ENCODE assay signal across 8 cellular contexts in genomic region chr19:52140077-52140710, GRCh38. TPM values are rescaled to one million over a fixed set of nuclear protein-coding genes. Genes with fewer than 3 reads are reported as not detected.
DNase-seq lines count a peak whose midpoint lies in the region; ATAC-seq, FAIRE-seq and TF ChIP-seq lines count a peak whose summit lies in the region.

No MANE protein-coding gene starts in this region.

- H3K27ac ChIP-seq in HepG2 (ENCODE audit: extremely low read length, insufficient read depth, low read length), result peak overlapping the region; percentile 71
- peak overlapping the region; percentile 94 to 100 (median 96) for H3K27ac ChIP-seq in transverse colon

- H3K4me3 ChIP-seq in HepG2 (replicated peaks in 1 of 3; ENCODE audit: insufficient read depth in 1 of 3, low read depth in 2 of 3, low read length in 3 of 3) (peak overlapping the region; percentile 45 to 93 (median 66)), transverse colon (peak overlapping the region in 2 of 4 donors; percentile 52 to 79)

- CTCF ChIA-PET in HepG2 (lab: Yijun Ruan, JAX; ENCODE audit: low intra/inter-chr PET ratio, low total read pairs), result interaction anchor here (1.8 kb wide), 1 partner anchor 97 kb away, joined by 17 read pairs; no protein-coding TSS in a partner anchor

- H3K9ac ChIP-seq in HepG2 (ENCODE audit: insufficient read depth, low read depth, low read length), result peak overlapping the region; percentile 60

- no peak for TF ChIP-seq CTCF in HepG2 (CRISPR knock-in tag; IDR thresholded peaks at IDR 0.05)
- no peak for TF ChIP-seq CTCF in transverse colon (IDR thresholded peaks at IDR 0.05)

- H3K27ac Mint-ChIP-seq in activated T-helper 17 cell treated with anti-CD3 and anti-CD28 coated beads, Interleukin-2, amount 50 U/mL, for 72 hours, result peak overlapping the region; percentile 94

- peaks cover 21% of the 10 kb centered on the region for H3K4me1 Mint-ChIP-seq in activated T-cell treated with anti-CD3 and anti-CD28 coated beads, Interleukin-2, amount 50 U/mL, for 4 hours (ENCODE audit: low read depth)
- H3K4me1 Mint-ChIP-seq in activated T-helper 17 cell treated with anti-CD3 and anti-CD28 coated beads, Interleukin-2, amount 50 U/mL, for 72 hours, result peaks cover 17% of the 10 kb centered on the region

- no peaks in the 10 kb centered on the region for H4K20me1 ChIP-seq in HepG2 (ENCODE audit: insufficient read depth, low read length)

- H3K9me3 ChIP-seq in HepG2 (ENCODE audit: low read length) (peaks cover 46% of the 10 kb centered on the region), transverse colon (no peaks in the 10 kb centered on the region)

- peaks cover 25% of the 10 kb centered on the region for H3K4me1 ChIP-seq in HepG2 (ENCODE audit: insufficient read depth, low read length)
- H3K4me1 ChIP-seq in transverse colon, result peaks cover 0 to 17% (median 14%) of the 10 kb centered on the region in 4 donors

- POLR2A ChIA-PET in HepG2 (lab: Yijun Ruan, JAX), result interaction anchor here (1.5 to 3.9 kb wide), 2 partner anchors 32 to 49 kb away, joined by 8 to 23 read pairs; partner anchors contain the start of genes PPP2R1A and ZNF836

- DNase-seq in activated T-cell treated with anti-CD3 and anti-CD28 coated beads, Interleukin-2, amount 50 U/mL, for 4 hours, result no peak
- DNase-seq in activated T-cell treated with anti-CD3 and anti-CD28 coated beads for 4 hours (no peak), HepG2 (ENCODE audit: low spot score) (peak; percentile 54), transverse colon (no peak), SIG-M5 (lab: John Stamatoyannopoulos, UW) (no peak)
- DNase-seq in stimulated activated CD4-positive, alpha-beta T cell treated with anti-CD3 and anti-CD28 coated beads, Interleukin-15, amount 100 ng/mL, for 24 hours, result no peak

- H2AFZ ChIP-seq in HepG2 (ENCODE audit: low read length), result peak overlapping the region; percentile 95

- 0 out of 4 replicates have a peak, but pooled peaks of 1 of the 2 experiments have one; percentile 14 for TF ChIP-seq POLR2A in HepG2 (IDR thresholded peaks at IDR 0.05; ENCODE audit: insufficient read depth in 1 of 2, low read depth in 2 of 2, low read length in 2 of 2)
- TF ChIP-seq POLR2A in transverse colon (IDR thresholded peaks at IDR 0.05), result no peak

- H3K4me2 ChIP-seq in HepG2 (ENCODE audit: low read depth, low read length), result peak overlapping the region; percentile 97

- no peak for TF ChIP-seq EP300 in HepG2 (IDR thresholded peaks at IDR 0.05; ENCODE audit: low read depth in 2 of 2, low read length in 2 of 2)
- no peak for TF ChIP-seq EP300 in HepG2 (CRISPR knock-in tag; IDR thresholded peaks at IDR 0.05; ENCODE audit: borderline replicate concordance)
- no peak for TF ChIP-seq EP300 in transverse colon (IDR thresholded peaks at IDR 0.05; ENCODE audit: low read depth)

- peak overlapping the region; percentile 94 for H3K4me3 Mint-ChIP-seq in activated T-cell treated with anti-CD3 and anti-CD28 coated beads, Interleukin-2, amount 50 U/mL, for 4 hours
- H3K4me3 Mint-ChIP-seq in activated T-helper 17 cell treated with anti-CD3 and anti-CD28 coated beads, Interleukin-2, amount 50 U/mL, for 72 hours, result peak overlapping the region; percentile 99

- FAIRE-seq in HepG2 (lab: Jason Lieb, UNC), result peak; percentile 46

- under 1% methylated on average over 13 of the region's 18 CpGs for WGBS in HepG2 (ENCODE audit: low lambda C conversion rate)
- 14 to 15% methylated on average over 15 to 18 of the region's 18 CpGs for WGBS in transverse colon (ENCODE audit: low coverage in 1 of 2), 2 donors

- H3K27me3 ChIP-seq in HepG2 (ENCODE audit: control insufficient read depth in 1 of 2, insufficient read depth in 2 of 2, low read length in 2 of 2), result no peaks in the 10 kb centered on the region; a peak in 2 of 5 replicates
- H3K27me3 ChIP-seq in transverse colon, result no peaks in the 10 kb centered on the region

- H3K36me3 ChIP-seq in HepG2 (replicated peaks in 1 of 2; ENCODE audit: control insufficient read depth in 1 of 2, insufficient read depth in 2 of 2, low read length in 2 of 2) (peaks cover 0 to 1% of the 10 kb centered on the region in 2 experiments; a peak in 2 of 5 replicates), transverse colon (no peaks in the 10 kb centered on the region)

- intact Hi-C loops in HepG2 (cut with micrococcal nuclease; ENCODE audit: unreplicated experiment) (no loop called here), transverse colon (cut with DNase I; ENCODE audit: low total_unique reads) (no loop called here)

- H3K9me3 Mint-ChIP-seq in activated T-cell treated with anti-CD3 and anti-CD28 coated beads, Interleukin-2, amount 50 U/mL, for 4 hours, result peaks cover 12% of the 10 kb centered on the region
- peaks cover 5% of the 10 kb centered on the region for H3K9me3 Mint-ChIP-seq in activated T-helper 17 cell treated with anti-CD3 and anti-CD28 coated beads, Interleukin-2, amount 50 U/mL, for 72 hours

- no peak for TF ChIP-seq RAD21 in HepG2 (CRISPR knock-in tag; IDR thresholded peaks at IDR 0.05)

- H3K36me3 Mint-ChIP-seq in activated T-cell treated with anti-CD3 and anti-CD28 coated beads, Interleukin-2, amount 50 U/mL, for 4 hours (ENCODE audit: insufficient read depth), result peaks cover 5% of the 10 kb centered on the region
- peaks cover 16% of the 10 kb centered on the region for H3K36me3 Mint-ChIP-seq in activated T-helper 17 cell treated with anti-CD3 and anti-CD28 coated beads, Interleukin-2, amount 50 U/mL, for 72 hours (ENCODE audit: low read depth)

- BruUV-seq in HepG2 (replicated peaks; lab: Mats Ljungman, UMichigan), result TSS peak; percentile 91

- in situ Hi-C loops in HepG2 (cut with HindIII; ENCODE audit: extremely low pct_ligation_motif_present, low pct_unique_long_range_greater_than_20kb), result no loop called here
- in situ Hi-C loops in transverse colon (cut with MboI; ENCODE audit: low pct_ligation_motif_present in 1 of 4, low pct_unique_long_range_greater_than_20kb in 1 of 4, low sequenced_read_pairs in 3 of 4), result loop anchor here in 2 of 4 donors (5.0 to 10.0 kb wide), 2 partner anchors 95 to 97 kb away; no protein-coding TSS in a partner anchor

- H3K79me2 ChIP-seq in HepG2 (ENCODE audit: insufficient read depth, low read length), result peaks cover 20% of the 10 kb centered on the region

- H3K27me3 Mint-ChIP-seq in activated T-cell treated with anti-CD3 and anti-CD28 coated beads, Interleukin-2, amount 50 U/mL, for 4 hours (ENCODE audit: low read depth), result no peaks in the 10 kb centered on the region
- no peaks in the 10 kb centered on the region for H3K27me3 Mint-ChIP-seq in activated T-helper 17 cell treated with anti-CD3 and anti-CD28 coated beads, Interleukin-2, amount 50 U/mL, for 72 hours

- ATAC-seq in activated T-cell treated with anti-CD3 and anti-CD28 coated beads, Interleukin-2, amount 50 U/mL, for 4 hours, result no peak
- ATAC-seq in activated T-helper 17 cell treated with anti-CD3 and anti-CD28 coated beads, Interleukin-2, amount 50 U/mL, for 72 hours (replicated peaks), result no peak
- peak; percentile 34 for ATAC-seq in HepG2
- ATAC-seq in esophagus mucosa, result no peak

RNA-seq across cellular contexts. Expression of gene ZNF616, which starts 0.5 kb away (rescaled TPM):
- total RNA-seq in activated T-cell treated with anti-CD3 and anti-CD28 coated beads, Interleukin-2, amount 50 U/mL, for 4 hours, result 1 to 10 TPM; 7.1 to 8.7 (median 7.2) TPM
- total RNA-seq in activated T-helper 17 cell treated with anti-CD3 and anti-CD28 coated beads, Interleukin-2, amount 50 U/mL, for 72 hours, result 10 to 100 TPM in 1 of 2 donors, 1 to 10 TPM in 1; 5.4 to 11.6 TPM
- total RNA-seq in HepG2 (2016; rRNA removed; fragmentation: Illumina TruSeq; extraction: Trizol), result 10.4 and 19.8 TPM in 2 replicates
- 1.5 and 1.7 TPM in 2 replicates for total RNA-seq in HepG2 (2016; cell fraction: cytosol; rRNA removed; fragmentation: Illumina TruSeq; extraction: Trizol; ENCODE audit: low read depth)
- total RNA-seq in HepG2 (2016; cell fraction: insoluble cytoplasmic fraction; rRNA removed; fragmentation: Illumina TruSeq; extraction: Trizol), result 11.8 and 19.2 TPM in 2 replicates
- total RNA-seq in HepG2 (2016; cell fraction: membrane; rRNA removed; fragmentation: Illumina TruSeq; extraction: Trizol), result 5.0 and 6.2 TPM in 2 replicates
- total RNA-seq in HepG2 (2016; cell fraction: nucleus; rRNA removed; fragmentation: Illumina TruSeq; extraction: Trizol), result 6.9 and 9.4 TPM in 2 replicates
- polyA plus RNA-seq in HepG2 (2011; rRNA removed), result 2.2 and 3.2 TPM in 2 replicates
- 1.2 and 2.3 TPM in 2 replicates for polyA plus RNA-seq in HepG2 (2011; cell fraction: cytosol; rRNA removed)
- polyA plus RNA-seq in HepG2 (2011; cell fraction: nucleus; rRNA removed), result 2.3 and 3.8 TPM in 2 replicates
- polyA plus RNA-seq in HepG2 (2012), result 6.6 and 7.4 TPM in 2 replicates
- polyA plus RNA-seq in HepG2 (2016; cell fraction: cytosol; fragmentation: Illumina TruSeq; extraction: Trizol; ENCODE audit: low read depth), result 0.31 and 0.53 TPM in 2 replicates
- polyA plus RNA-seq in HepG2 (2016; cell fraction: insoluble cytoplasmic fraction; fragmentation: Illumina TruSeq; extraction: Trizol; ENCODE audit: low read depth), result 9.5 and 10.9 TPM in 2 replicates
- 1.3 and 1.5 TPM in 2 replicates for polyA plus RNA-seq in HepG2 (2016; cell fraction: membrane; fragmentation: Illumina TruSeq; extraction: Trizol; ENCODE audit: low read depth)
- polyA plus RNA-seq in HepG2 (2016; cell fraction: nucleus; fragmentation: Illumina TruSeq; extraction: Trizol; ENCODE audit: insufficient read depth, low read depth), result 7.8 and 9.0 TPM in 2 replicates
- 8.7 and 9.8 TPM in 2 replicates for polyA minus RNA-seq in HepG2 (2011; rRNA and poly(A)+ RNA removed; ENCODE audit: low replicate concordance)
- polyA minus RNA-seq in HepG2 (2011; cell fraction: cytosol; rRNA and poly(A)+ RNA removed), result 3.9 and 4.6 TPM in 2 replicates
- 9.7 and 18.8 TPM in 2 replicates for polyA minus RNA-seq in HepG2 (2011; cell fraction: nucleus; rRNA and poly(A)+ RNA removed)
- total RNA-seq in transverse colon, result 1 to 10 TPM; 2.2 to 8.4 (median 7.2) TPM
- 5.7 TPM for total RNA-seq in esophagus mucosa

RNA-seq across cellular contexts. Expression of gene ZNF836, which starts 31.2 kb away (rescaled TPM):
- 1 to 10 TPM; 2.0 to 4.3 (median 3.3) TPM for total RNA-seq in activated T-cell treated with anti-CD3 and anti-CD28 coated beads, Interleukin-2, amount 50 U/mL, for 4 hours
- total RNA-seq in activated T-helper 17 cell treated with anti-CD3 and anti-CD28 coated beads, Interleukin-2, amount 50 U/mL, for 72 hours, result 10 to 100 TPM in 1 of 2 donors, 1 to 10 TPM in 1; 8.8 to 15.1 TPM
- total RNA-seq in HepG2 (2016; rRNA removed; fragmentation: Illumina TruSeq; extraction: Trizol) (5.3 and 5.8 TPM in 2 replicates), transverse colon (10 to 100 TPM in 2 of 4 donors, 1 to 10 TPM in 2; 5.6 to 17.8 (median 8.7) TPM), esophagus mucosa (7.9 TPM)
- 0.40 and 0.44 TPM in 2 replicates for total RNA-seq in HepG2 (2016; cell fraction: cytosol; rRNA removed; fragmentation: Illumina TruSeq; extraction: Trizol; ENCODE audit: low read depth)
- 6.1 and 6.2 TPM in 2 replicates for total RNA-seq in HepG2 (2016; cell fraction: insoluble cytoplasmic fraction; rRNA removed; fragmentation: Illumina TruSeq; extraction: Trizol)
- total RNA-seq in HepG2 (2016; cell fraction: membrane; rRNA removed; fragmentation: Illumina TruSeq; extraction: Trizol), result 2.5 and 5.1 TPM in 2 replicates
- total RNA-seq in HepG2 (2016; cell fraction: nucleus; rRNA removed; fragmentation: Illumina TruSeq; extraction: Trizol), result 3.3 and 6.3 TPM in 2 replicates
- 1.6 and 1.7 TPM in 2 replicates for polyA plus RNA-seq in HepG2 (2011; rRNA removed)
- 1.2 and 1.4 TPM in 2 replicates for polyA plus RNA-seq in HepG2 (2011; cell fraction: cytosol; rRNA removed)
- polyA plus RNA-seq in HepG2 (2011; cell fraction: nucleus; rRNA removed), result 4.9 and 5.3 TPM in 2 replicates
- polyA plus RNA-seq in HepG2 (2012), result 5.1 and 5.7 TPM in 2 replicates
- polyA plus RNA-seq in HepG2 (2016; cell fraction: cytosol; fragmentation: Illumina TruSeq; extraction: Trizol; ENCODE audit: low read depth), result 1.4 TPM in 2 replicates
- polyA plus RNA-seq in HepG2 (2016; cell fraction: insoluble cytoplasmic fraction; fragmentation: Illumina TruSeq; extraction: Trizol; ENCODE audit: low read depth), result 4.1 and 4.7 TPM in 2 replicates
- polyA plus RNA-seq in HepG2 (2016; cell fraction: membrane; fragmentation: Illumina TruSeq; extraction: Trizol; ENCODE audit: low read depth), result 1.8 and 1.9 TPM in 2 replicates
- polyA plus RNA-seq in HepG2 (2016; cell fraction: nucleus; fragmentation: Illumina TruSeq; extraction: Trizol; ENCODE audit: insufficient read depth, low read depth), result 7.2 and 10.4 TPM in 2 replicates
- polyA minus RNA-seq in HepG2 (2011; rRNA and poly(A)+ RNA removed; ENCODE audit: low replicate concordance), result 2.0 and 3.9 TPM in 2 replicates
- polyA minus RNA-seq in HepG2 (2011; cell fraction: cytosol; rRNA and poly(A)+ RNA removed), result 3.2 and 4.6 TPM in 2 replicates
- polyA minus RNA-seq in HepG2 (2011; cell fraction: nucleus; rRNA and poly(A)+ RNA removed), result 7.6 and 10.2 TPM in 2 replicates

RNA-seq across cellular contexts. Expression of gene ZNF841, which starts 44.6 kb away (rescaled TPM):
- total RNA-seq in activated T-cell treated with anti-CD3 and anti-CD28 coated beads, Interleukin-2, amount 50 U/mL, for 4 hours, result 1 to 10 TPM; 8.0 to 8.7 (median 8.4) TPM
- 10 to 100 TPM; 17.8 to 29.1 TPM for total RNA-seq in activated T-helper 17 cell treated with anti-CD3 and anti-CD28 coated beads, Interleukin-2, amount 50 U/mL, for 72 hours
- total RNA-seq in HepG2 (2016; rRNA removed; fragmentation: Illumina TruSeq; extraction: Trizol) (14.2 and 15.9 TPM in 2 replicates), transverse colon (10 to 100 TPM; 15.7 to 23.7 (median 21.1) TPM), esophagus mucosa (8.2 TPM)
- 5.1 and 6.4 TPM in 2 replicates for total RNA-seq in HepG2 (2016; cell fraction: cytosol; rRNA removed; fragmentation: Illumina TruSeq; extraction: Trizol; ENCODE audit: low read depth)
- total RNA-seq in HepG2 (2016; cell fraction: insoluble cytoplasmic fraction; rRNA removed; fragmentation: Illumina TruSeq; extraction: Trizol), result 15.1 and 15.5 TPM in 2 replicates
- 4.2 and 5.6 TPM in 2 replicates for total RNA-seq in HepG2 (2016; cell fraction: membrane; rRNA removed; fragmentation: Illumina TruSeq; extraction: Trizol)
- 18.8 and 21.0 TPM in 2 replicates for total RNA-seq in HepG2 (2016; cell fraction: nucleus; rRNA removed; fragmentation: Illumina TruSeq; extraction: Trizol)
- 6.2 and 6.7 TPM in 2 replicates for polyA plus RNA-seq in HepG2 (2011; rRNA removed)
- 2.9 and 3.2 TPM in 2 replicates for polyA plus RNA-seq in HepG2 (2011; cell fraction: cytosol; rRNA removed)
- 13.2 and 21.8 TPM in 2 replicates for polyA plus RNA-seq in HepG2 (2011; cell fraction: nucleus; rRNA removed)
- polyA plus RNA-seq in HepG2 (2012), result 7.6 and 10.6 TPM in 2 replicates
- 0.27 and 0.37 TPM in 2 replicates for polyA plus RNA-seq in HepG2 (2016; cell fraction: cytosol; fragmentation: Illumina TruSeq; extraction: Trizol; ENCODE audit: low read depth)
- polyA plus RNA-seq in HepG2 (2016; cell fraction: insoluble cytoplasmic fraction; fragmentation: Illumina TruSeq; extraction: Trizol; ENCODE audit: low read depth), result 4.0 and 5.1 TPM in 2 replicates
- 0.32 and 0.47 TPM in 2 replicates for polyA plus RNA-seq in HepG2 (2016; cell fraction: membrane; fragmentation: Illumina TruSeq; extraction: Trizol; ENCODE audit: low read depth)
- 30.9 and 38.1 TPM in 2 replicates for polyA plus RNA-seq in HepG2 (2016; cell fraction: nucleus; fragmentation: Illumina TruSeq; extraction: Trizol; ENCODE audit: insufficient read depth, low read depth)
- polyA minus RNA-seq in HepG2 (2011; rRNA and poly(A)+ RNA removed; ENCODE audit: low replicate concordance), result 6.3 and 9.2 TPM in 2 replicates
- 3.8 and 4.4 TPM in 2 replicates for polyA minus RNA-seq in HepG2 (2011; cell fraction: cytosol; rRNA and poly(A)+ RNA removed)
- polyA minus RNA-seq in HepG2 (2011; cell fraction: nucleus; rRNA and poly(A)+ RNA removed), result 29.4 and 34.3 TPM in 2 replicates

RNA-seq across cellular contexts. Expression of gene PPP2R1A, which starts 49.7 kb away (rescaled TPM):
- 100 to 1,000 TPM; 297 to 317 (median 310) TPM for total RNA-seq in activated T-cell treated with anti-CD3 and anti-CD28 coated beads, Interleukin-2, amount 50 U/mL, for 4 hours
- total RNA-seq in activated T-helper 17 cell treated with anti-CD3 and anti-CD28 coated beads, Interleukin-2, amount 50 U/mL, for 72 hours, result 100 to 1,000 TPM; 165 to 201 TPM
- 130 and 141 TPM in 2 replicates for total RNA-seq in HepG2 (2016; rRNA removed; fragmentation: Illumina TruSeq; extraction: Trizol)
- 13.2 and 14.6 TPM in 2 replicates for total RNA-seq in HepG2 (2016; cell fraction: cytosol; rRNA removed; fragmentation: Illumina TruSeq; extraction: Trizol; ENCODE audit: low read depth)
- 127 and 142 TPM in 2 replicates for total RNA-seq in HepG2 (2016; cell fraction: insoluble cytoplasmic fraction; rRNA removed; fragmentation: Illumina TruSeq; extraction: Trizol)
- total RNA-seq in HepG2 (2016; cell fraction: membrane; rRNA removed; fragmentation: Illumina TruSeq; extraction: Trizol), result 48.8 and 52.7 TPM in 2 replicates
- total RNA-seq in HepG2 (2016; cell fraction: nucleus; rRNA removed; fragmentation: Illumina TruSeq; extraction: Trizol), result 60.6 and 73.7 TPM in 2 replicates
- polyA plus RNA-seq in HepG2 (2011; rRNA removed), result 86.7 and 106 TPM in 2 replicates
- polyA plus RNA-seq in HepG2 (2011; cell fraction: cytosol; rRNA removed), result 70.4 and 89.0 TPM in 2 replicates
- 66.3 and 74.9 TPM in 2 replicates for polyA plus RNA-seq in HepG2 (2011; cell fraction: nucleus; rRNA removed)
- polyA plus RNA-seq in HepG2 (2012), result 139 and 160 TPM in 2 replicates
- 22.6 and 27.2 TPM in 2 replicates for polyA plus RNA-seq in HepG2 (2016; cell fraction: cytosol; fragmentation: Illumina TruSeq; extraction: Trizol; ENCODE audit: low read depth)
- 141 and 165 TPM in 2 replicates for polyA plus RNA-seq in HepG2 (2016; cell fraction: insoluble cytoplasmic fraction; fragmentation: Illumina TruSeq; extraction: Trizol; ENCODE audit: low read depth)
- 51.8 and 55.1 TPM in 2 replicates for polyA plus RNA-seq in HepG2 (2016; cell fraction: membrane; fragmentation: Illumina TruSeq; extraction: Trizol; ENCODE audit: low read depth)
- 79.3 and 95.6 TPM in 2 replicates for polyA plus RNA-seq in HepG2 (2016; cell fraction: nucleus; fragmentation: Illumina TruSeq; extraction: Trizol; ENCODE audit: insufficient read depth, low read depth)
- 326 and 356 TPM in 2 replicates for polyA minus RNA-seq in HepG2 (2011; rRNA and poly(A)+ RNA removed; ENCODE audit: low replicate concordance)
- polyA minus RNA-seq in HepG2 (2011; cell fraction: cytosol; rRNA and poly(A)+ RNA removed), result 120 and 131 TPM in 2 replicates
- 94.9 and 101 TPM in 2 replicates for polyA minus RNA-seq in HepG2 (2011; cell fraction: nucleus; rRNA and poly(A)+ RNA removed)
- total RNA-seq in transverse colon, result 100 to 1,000 TPM; 179 to 315 (median 227) TPM
- total RNA-seq in esophagus mucosa, result 168 TPM
